ENCODE assay signal across 36 cellular contexts in the genomic region with DNA sequence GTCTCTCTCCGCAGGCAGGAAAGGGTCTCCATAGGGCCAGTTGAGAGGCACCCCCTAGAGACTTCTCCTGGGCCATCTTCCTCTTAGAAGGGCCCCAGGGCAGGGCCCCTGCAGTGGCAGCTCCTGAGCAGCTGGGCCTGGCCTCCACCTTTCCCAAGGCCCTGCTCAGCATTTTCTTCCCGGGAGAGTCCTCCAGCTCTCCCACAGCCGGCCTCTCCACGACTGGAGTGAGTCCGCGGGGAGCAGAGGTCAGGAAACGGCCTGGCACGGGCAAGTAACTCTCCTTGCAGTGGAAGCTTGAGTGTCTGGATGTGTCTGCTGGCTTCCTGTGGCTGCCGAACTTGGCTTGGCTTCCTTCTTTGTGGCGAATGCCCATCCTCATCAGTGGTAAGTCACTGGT. TPM values are rescaled to one million over a fixed set of nuclear protein-coding genes. Genes with fewer than 3 reads are reported as not detected.
"Had no signal": no experiment of that assay in that cellular context is flagged by ENCODE, and none has a peak within 500 bp of the region (broad histone marks: within the 10 kb centered on the region; RNA-seq: fewer than 3 reads in every experiment).

No MANE protein-coding gene starts in this region.

- H3K36me3 ChIP-seq: ascending aorta, breast epithelium, cardiac muscle cell, esophagus squamous epithelium, WERI-Rb-1 had no signal

- H3K4me1 ChIP-seq: ascending aorta, breast epithelium had no signal

- H3K27me3 ChIP-seq: ascending aorta, cardiac muscle cell, esophagus squamous epithelium had no signal

- H3K4me3 ChIP-seq: ascending aorta, breast epithelium, cardiac muscle cell, coronary artery, esophagus squamous epithelium had no signal

- DNase-seq: activated B cell treated with CpG ODN at 0.5 μM for 24 hours; activated CD4-positive, alpha-beta T cell treated with anti-CD3 and anti-CD28 coated beads for 48 hours; activated CD4-positive, alpha-beta T cell treated with anti-CD3 and anti-CD28 coated beads, Interleukin-2, amount 50 U/mL, for 1 hour; activated CD4-positive, alpha-beta T cell treated with anti-CD3 and anti-CD28 coated beads, Interleukin-2, amount 50 U/mL, for 48 hours; activated CD8-positive, alpha-beta memory T cell treated with anti-CD3 and anti-CD28 coated beads, Interleukin-2, amount 10 ng/mL, durations not matched to agents 7 days and 5 days; activated CD8-positive, alpha-beta memory T cell treated with anti-CD3 and anti-CD28 coated beads, Interleukin-2, amount 50 U/mL, for 4 hours; activated CD8-positive, alpha-beta T cell treated with anti-CD3 and anti-CD28 coated beads for 36 hours; activated gamma-delta T cell; activated naive CD4-positive, alpha-beta T cell; activated naive CD4-positive, alpha-beta T cell treated with anti-CD3 and anti-CD28 coated beads, Interleukin-2, amount 10 ng/mL, durations not matched to agents 7 days and 5 days; activated naive CD8-positive, alpha-beta T cell treated with anti-CD3 and anti-CD28 coated beads, Interleukin-2, amount 10 ng/mL, durations not matched to agents 7 days and 5 days; activated T-cell treated with anti-CD3 and anti-CD28 coated beads for 4 hours; activated T-cell treated with anti-CD3 and anti-CD28 coated beads, Interleukin-2, amount 50 U/mL, for 24 hours; activated T-cell treated with anti-CD3 and anti-CD28 coated beads, Interleukin-2, amount 50 U/mL, for 72 hours; dermis blood vessel endothelial cell; effector CD4-positive, alpha-beta T cell; esophagus squamous epithelium; head of caudate nucleus; T-helper 1 cell; T-helper 17 cell; T1000; WERI-Rb-1 had no signal

- ATAC-seq: activated CD4-positive, CD25-positive, alpha-beta regulatory T cell treated with anti-CD3 and anti-CD28 coated beads, Interleukin-2, amount 50 U/mL, for 24 hours; activated CD8-positive, alpha-beta memory T cell treated with anti-CD3 and anti-CD28 coated beads, Interleukin-2, amount 10 ng/mL, durations not matched to agents 7 days and 5 days; activated CD8-positive, alpha-beta T cell treated with anti-CD3 and anti-CD28 coated beads for 36 hours; activated naive CD4-positive, alpha-beta T cell treated with anti-CD3 and anti-CD28 coated beads, Interleukin-2, amount 50 U/mL, for 72 hours; activated T-cell treated with anti-CD3 and anti-CD28 coated beads, Interleukin-2, amount 50 U/mL, for 72 hours; T-helper 17 cell had no signal

- H3K27ac ChIP-seq: ascending aorta, breast epithelium, cardiac muscle cell, coronary artery, epithelial cell of prostate, esophagus squamous epithelium, WERI-Rb-1 had no signal

RNA-seq across cellular contexts. Expression of gene CXCR3, which starts 47.4 kb away (rescaled TPM):
- total RNA-seq: ascending aorta, breast epithelium, cardiac muscle cell, cerebellum, dermis blood vessel endothelial cell, endothelial cell of umbilical vein, fibroblast of lung, fibroblast of villous mesenchyme, frontal cortex had no signal
- polyA plus RNA-seq: cardiac muscle cell, endothelial cell of umbilical vein, fibroblast of lung had no signal

RNA-seq across cellular contexts. Expression of gene CXorf49, which starts 52.3 kb away (rescaled TPM):
- total RNA-seq: activated B cell treated with CpG ODN at 0.5 μM for 24 hours; activated CD8-positive, alpha-beta memory T cell treated with anti-CD3 and anti-CD28 coated beads for 36 hours; activated CD8-positive, alpha-beta memory T cell treated with anti-CD3 and anti-CD28 coated beads, Interleukin-2, amount 10 ng/mL, durations not matched to agents 7 days and 5 days; activated CD8-positive, alpha-beta T cell treated with anti-CD3 and anti-CD28 coated beads for 36 hours; activated naive CD4-positive, alpha-beta T cell treated with anti-CD3 and anti-CD28 coated beads, Interleukin-2, amount 50 U/mL, for 72 hours; activated naive CD8-positive, alpha-beta T cell treated with anti-CD3 and anti-CD28 coated beads, Interleukin-2, amount 10 ng/mL, durations not matched to agents 7 days and 5 days; activated T-cell treated with anti-CD3 and anti-CD28 coated beads, Interleukin-2, amount 50 U/mL, for 72 hours; ascending aorta; breast epithelium; cardiac muscle cell; cerebellum; dermis blood vessel endothelial cell; endothelial cell of umbilical vein; esophagus squamous epithelium; fibroblast of lung; fibroblast of villous mesenchyme; frontal cortex; T-helper 17 cell had no signal
- polyA plus RNA-seq: cardiac muscle cell, endothelial cell of umbilical vein, esophagus, fibroblast of lung had no signal
